In genomic region chr5:176614805-176615478, GRCh38 we compare ENCODE assay signal across 1 cellular context.
TF ChIP-seq lines count a peak whose summit lies in the region.

No MANE protein-coding gene starts in this region.

TF ChIP-seq in SK-N-SH treated with all-trans-retinoic acid at 6 μM for 48 hours, 23 proteins besides CTCF, POLR2A, EP300 and RAD21 (continued from another document):
- TF ChIP-seq PATZ1 (CRISPR knock-in tag; IDR thresholded peaks at IDR 0.05; ENCODE audit: borderline replicate concordance) (no peak), ZNF70 (CRISPR knock-in tag; IDR thresholded peaks at IDR 0.05) (no peak), RARB (CRISPR knock-in tag; IDR thresholded peaks at IDR 0.05) (no peak), CSRNP3 (CRISPR knock-in tag; IDR thresholded peaks at IDR 0.05) (no peak), GLIS3 (CRISPR knock-in tag; IDR thresholded peaks at IDR 0.05) (no peak)
